In genomic region chr6:142321451-142321850, GRCh38 we compare ENCODE assay signal across 1 cellular context.
TF ChIP-seq lines count a peak whose summit lies in the region.

No MANE protein-coding gene starts in this region.

TF ChIP-seq in SK-N-SH, 30 proteins besides CTCF, POLR2A, EP300 and RAD21 (continued from another document):
- TF ChIP-seq REST (IDR thresholded peaks at IDR 0.05; ENCODE audit: low read depth, low read length) (no peak), GABPA (IDR thresholded peaks at IDR 0.05; ENCODE audit: low read depth) (no peak), NFIC (IDR thresholded peaks at IDR 0.05; ENCODE audit: borderline replicate concordance) (no peak), RCOR1 (IDR thresholded peaks at IDR 0.05; ENCODE audit: low read length) (no peak), TAF1 (IDR thresholded peaks at IDR 0.05; ENCODE audit: borderline replicate concordance, low read depth, low read length) (no peak), NRF1 (IDR thresholded peaks at IDR 0.05; ENCODE audit: low read depth, low read length) (no peak), MAX (IDR thresholded peaks at IDR 0.05; ENCODE audit: low read depth) (no peak)
TF ChIP-seq in SK-N-SH: peak in this region for 0.
